ENCODE assay signal across 1 cellular context in the genomic region with DNA sequence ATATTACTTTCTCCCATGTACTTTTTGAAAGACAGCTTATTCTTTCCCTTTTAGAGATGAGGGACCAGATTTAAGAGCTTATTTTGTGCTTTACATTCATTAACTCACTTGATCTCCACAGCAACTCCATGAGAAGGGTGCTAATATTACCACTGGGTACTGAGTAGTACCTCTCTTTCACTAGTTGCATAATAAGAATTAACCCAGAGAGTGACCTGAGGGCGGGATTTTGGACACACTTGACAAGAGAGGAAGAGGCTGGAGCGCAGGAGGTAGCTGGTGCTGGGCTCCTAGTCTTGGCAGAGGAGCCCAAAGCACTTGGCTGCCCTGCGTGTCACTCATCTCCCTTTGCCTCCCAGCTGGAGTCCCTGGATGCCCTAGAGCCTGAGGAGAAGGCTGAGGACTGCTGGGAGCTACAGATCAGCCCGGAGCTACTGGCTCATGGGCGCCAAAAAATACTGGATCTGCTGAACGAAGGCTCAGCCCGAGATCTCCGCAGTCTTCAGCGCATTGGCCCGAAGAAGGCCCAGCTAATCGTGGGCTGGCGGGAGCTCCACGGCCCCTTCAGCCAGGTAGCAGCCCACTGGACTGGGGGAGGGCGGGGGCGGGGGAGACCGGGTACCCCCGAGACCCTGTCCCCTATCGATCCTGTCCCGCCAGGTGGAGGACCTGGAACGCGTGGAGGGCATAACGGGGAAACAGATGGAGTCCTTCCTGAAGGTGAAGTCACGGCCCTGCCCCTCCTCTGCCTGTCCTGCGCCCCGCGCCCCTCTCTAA.
TF ChIP-seq lines count a peak whose summit lies in the region.

No MANE protein-coding gene starts in this region.

TF ChIP-seq in H1, 55 proteins besides CTCF, POLR2A, EP300 and RAD21:
- TF ChIP-seq TEAD4 (IDR thresholded peaks at IDR 0.05; ENCODE audit: low read depth, low read length), result no peak
- TF ChIP-seq KDM5A (IDR thresholded peaks at IDR 0.05; ENCODE audit: low read length), result no peak
- TF ChIP-seq RBBP5 (IDR thresholded peaks at IDR 0.05; ENCODE audit: borderline replicate concordance, low read depth, low read length), result no peak
- no peak for TF ChIP-seq SUZ12 (IDR thresholded peaks at IDR 0.05; ENCODE audit: low read length)
- TF ChIP-seq KDM1A (IDR thresholded peaks at IDR 0.05; ENCODE audit: borderline replicate concordance, low read length), result no peak
- TF ChIP-seq SRF (IDR thresholded peaks at IDR 0.05; ENCODE audit: low read depth, low read length), result no peak
- TF ChIP-seq MAFK (IDR thresholded peaks at IDR 0.05; ENCODE audit: low read depth, low read length), result no peak
- TF ChIP-seq JUND (IDR thresholded peaks at IDR 0.05; ENCODE audit: low read length), result no peak
- TF ChIP-seq, protein P1, sequence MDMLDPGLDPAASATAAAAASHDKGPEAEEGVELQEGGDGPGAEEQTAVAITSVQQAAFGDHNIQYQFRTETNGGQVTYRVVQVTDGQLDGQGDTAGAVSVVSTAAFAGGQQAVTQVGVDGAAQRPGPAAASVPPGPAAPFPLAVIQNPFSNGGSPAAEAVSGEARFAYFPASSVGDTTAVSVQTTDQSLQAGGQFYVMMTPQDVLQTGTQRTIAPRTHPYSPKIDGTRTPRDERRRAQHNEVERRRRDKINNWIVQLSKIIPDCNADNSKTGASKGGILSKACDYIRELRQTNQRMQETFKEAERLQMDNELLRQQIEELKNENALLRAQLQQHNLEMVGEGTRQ (IDR thresholded peaks at IDR 0.05; ENCODE audit: low read length), result no peak
- TF ChIP-seq ZNF274 (IDR thresholded peaks at IDR 0.05; ENCODE audit: borderline replicate concordance, extremely low read depth, low read length), result no peak
- TF ChIP-seq BRCA1 (IDR thresholded peaks at IDR 0.05; ENCODE audit: low read depth, low read length), result no peak
